13 cellular contexts compared by ENCODE assay signal in genomic region chr9:13430717-13431116, GRCh38.
A peak's percentile ranks its signal among the peaks of the same experiment; 100 is the strongest.
DNase-seq lines count a peak whose midpoint lies in the region; ATAC-seq and TF ChIP-seq lines count a peak whose summit lies in the region.
"Had no signal": no experiment of that assay in that cellular context is flagged by ENCODE, and none has a peak within 500 bp of the region (broad histone marks: within the 10 kb centered on the region; RNA-seq: fewer than 3 reads in every experiment).

No MANE protein-coding gene starts in this region.

- peaks cover 36% of the 10 kb centered on the region for H3K4me1 ChIP-seq in left ventricle myocardium inferior
- H3K4me1 ChIP-seq in right atrium auricular region, result peaks cover 0 to 9% of the 10 kb centered on the region in 2 donors
- H3K4me1 ChIP-seq in neural progenitor cell, result peaks cover 16% of the 10 kb centered on the region
- H3K4me1 ChIP-seq in tibial artery, result no peaks in the 10 kb centered on the region

- TF ChIP-seq CTCF in left ventricle myocardium inferior (IDR thresholded peaks at IDR 0.05; ENCODE audit: borderline replicate concordance) (no peak), right atrium auricular region (IDR thresholded peaks at IDR 0.05) (no peak), dorsolateral prefrontal cortex (IDR thresholded peaks at IDR 0.05 in 54 of 56, conservative IDR thresholded peaks at IDR 0.05 in 2 of 56; ENCODE audit: low read depth in 1 of 56, partially characterized antibody in 56 of 56) (no peak), neural progenitor cell (IDR thresholded peaks at IDR 0.05) (no peak), tibial artery (IDR thresholded peaks at IDR 0.05) (no peak)

- no peak overlapping the region for H3K9ac ChIP-seq in neural progenitor cell
- H3K9ac ChIP-seq: GM23248 had no signal

- no peaks in the 10 kb centered on the region for H3K79me2 ChIP-seq in neural progenitor cell (ENCODE audit: low read depth)

- H3K36me3 ChIP-seq in left ventricle myocardium inferior, result no peaks in the 10 kb centered on the region
- no peaks in the 10 kb centered on the region for H3K36me3 ChIP-seq in right atrium auricular region
- no peaks in the 10 kb centered on the region for H3K36me3 ChIP-seq in neural progenitor cell
- H3K36me3 ChIP-seq in tibial artery, result no peaks in the 10 kb centered on the region

- DNase-seq in left ventricle myocardium inferior (no peak), right atrium auricular region (ENCODE audit: low spot score) (no peak), dorsolateral prefrontal cortex (no peak), neural progenitor cell (ENCODE audit: low spot score) (no peak), tibial artery (no peak)
- DNase-seq: GM23248, KG1, NCI-H1048, NCI-H1436 treated with DMSO at 0.1 percent for 48 hours, RPMI8226, SIG-M5 had no signal

- peak overlapping the region; percentile 55 for H3K27ac Mint-ChIP-seq in neural progenitor cell

- H3K9me3 Mint-ChIP-seq in neural progenitor cell, result no peaks in the 10 kb centered on the region

- ATAC-seq in GM18870 (IDR thresholded peaks at IDR 0.05; ENCODE audit: unreplicated experiment) (no peak), GM21576 (IDR thresholded peaks at IDR 0.05; ENCODE audit: unreplicated experiment) (no peak)

- peak overlapping the region; percentile 83 for H2AFZ ChIP-seq in neural progenitor cell (replicated peaks)
- H2AFZ ChIP-seq: GM23248 had no signal

- H4K20me1 ChIP-seq in neural progenitor cell (ENCODE audit: low read depth), result no peaks in the 10 kb centered on the region

- H3F3A ChIP-seq in neural progenitor cell (ENCODE audit: low read depth), result no peaks in the 10 kb centered on the region

- no peak overlapping the region for H3K4me3 Mint-ChIP-seq in neural progenitor cell

- H3K9me3 ChIP-seq in left ventricle myocardium inferior (replicated peaks), result no peaks in the 10 kb centered on the region
- no peaks in the 10 kb centered on the region for H3K9me3 ChIP-seq in right atrium auricular region
- no peaks in the 10 kb centered on the region for H3K9me3 ChIP-seq in neural progenitor cell (ENCODE audit: low read depth)
- no peaks in the 10 kb centered on the region for H3K9me3 ChIP-seq in tibial artery

- intact Hi-C loops in left ventricle myocardium inferior (cut with micrococcal nuclease) (loop anchor here (10.0 kb wide), 1 partner anchor 594 kb away; no protein-coding TSS in a partner anchor), dorsolateral prefrontal cortex (cut with DNase I) (loop anchor here (5.0 kb wide), 2 partner anchors 137 to 997 kb away; no protein-coding TSS in a partner anchor), tibial artery (cut with DNase I; ENCODE audit: low total_unique reads) (loop anchor here (5.0 kb wide), 1 partner anchor 922 kb away; no protein-coding TSS in a partner anchor)

- H3K27me3 ChIP-seq in left ventricle myocardium inferior (ENCODE audit: low read depth) (no peaks in the 10 kb centered on the region), right atrium auricular region (no peaks in the 10 kb centered on the region), dorsolateral prefrontal cortex (peaks cover 0 to 5% (median 0%) of the 10 kb centered on the region in 45 donors), neural progenitor cell (no peaks in the 10 kb centered on the region), tibial artery (no peaks in the 10 kb centered on the region)

- no peaks in the 10 kb centered on the region for H3K36me3 Mint-ChIP-seq in neural progenitor cell

- peak overlapping the region; percentile 10 for H3K4me3 ChIP-seq in left ventricle myocardium inferior
- H3K4me3 ChIP-seq in right atrium auricular region, result no peak overlapping the region
- peak overlapping the region in 55 of 59 donors; percentile 8 to 61 (median 39) for H3K4me3 ChIP-seq in dorsolateral prefrontal cortex
- H3K4me3 ChIP-seq in neural progenitor cell, result no peak overlapping the region
- H3K4me3 ChIP-seq in tibial artery, result no peak overlapping the region
- H3K4me3 ChIP-seq: GM23248 had no signal

- no peak overlapping the region for H3K27ac ChIP-seq in left ventricle myocardium inferior (replicated peaks)
- H3K27ac ChIP-seq in right atrium auricular region, result no peak overlapping the region
- peak overlapping the region in 43 of 59 donors; percentile 0 to 86 (median 60) for H3K27ac ChIP-seq in dorsolateral prefrontal cortex
- no peak overlapping the region for H3K27ac ChIP-seq in neural progenitor cell
- no peak overlapping the region for H3K27ac ChIP-seq in tibial artery
- H3K27ac ChIP-seq: GM23248 had no signal

- no peaks in the 10 kb centered on the region for H3K27me3 Mint-ChIP-seq in neural progenitor cell (ENCODE audit: insufficient read depth, low read depth)

- no peak overlapping the region for H3K4me2 ChIP-seq in neural progenitor cell

- peaks cover 33% of the 10 kb centered on the region for H3K4me1 Mint-ChIP-seq in neural progenitor cell

Comparison
In these comparisons a context has a peak if more than half of its experiments do, and no peak if none do; other contexts are left out.
1. H3K4me3 ChIP-seq: peak in left ventricle myocardium inferior (single experiment) and dorsolateral prefrontal cortex (55 of 59); none in right atrium auricular region (0 of 2), neural progenitor cell (single experiment) and tibial artery (0 of 2).
2. H3K27ac ChIP-seq: peak in dorsolateral prefrontal cortex (43 of 59); none in left ventricle myocardium inferior (single experiment), right atrium auricular region (0 of 2), neural progenitor cell (single experiment) and tibial artery (0 of 2).